In the genomic region with DNA sequence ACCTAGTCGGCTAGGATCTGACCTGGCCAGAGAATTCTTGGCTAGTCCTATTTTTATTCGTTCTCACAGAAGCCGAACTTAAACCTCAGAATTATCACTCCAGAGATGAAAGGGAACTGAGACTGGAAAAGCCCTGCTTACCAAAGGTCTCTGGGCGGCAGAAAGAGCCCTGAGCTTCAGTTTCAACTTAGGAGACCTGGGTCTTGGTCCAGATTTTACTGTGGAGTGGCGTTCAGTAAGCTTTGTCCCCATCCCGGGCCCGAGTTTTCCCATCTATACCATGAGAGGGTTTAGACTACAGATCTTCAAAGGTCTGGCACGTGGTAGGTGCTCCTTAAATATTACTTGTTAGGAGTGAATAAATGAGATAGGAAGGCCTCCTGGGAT, we compare ENCODE assay signal across 8 cellular contexts. TPM values are rescaled to one million over a fixed set of nuclear protein-coding genes. Genes with fewer than 3 reads are reported as not detected.
DNase-seq lines count a peak whose midpoint lies in the region; ATAC-seq and TF ChIP-seq lines count a peak whose summit lies in the region.

No MANE protein-coding gene starts in this region.

- H3K4me2 ChIP-seq in GM23338, result peak overlapping the region; percentile 94
- peak overlapping the region; percentile 93 for H3K4me2 ChIP-seq in fibroblast of lung (ENCODE audit: extremely low read depth, insufficient read depth, low read length)

- 0 out of 2 replicates have a peak, but pooled peaks cover 4% of the 10 kb centered on the region for H3F3A ChIP-seq in GM23338 (replicated peaks; ENCODE audit: low read depth)

- POLR2A ChIA-PET in CD8-positive, alpha-beta memory T cell (lab: Charles Lee), result interaction anchor here (0.6 to 2.0 kb wide), 3 partner anchors 28 to 440 kb away, joined by 3 to 8 read pairs (median 7); a partner anchor contains a TSS

- WGBS in prostate gland, result 3% methylated on average over 8 of the region's 8 CpGs

- H4K20me1 ChIP-seq in GM23338 (replicated peaks; ENCODE audit: insufficient read depth) (peaks cover 8% of the 10 kb centered on the region; the same call in 1 of the 2 replicates), fibroblast of lung (ENCODE audit: control insufficient read depth, extremely low read depth, insufficient read depth, low read length) (no peaks in the 10 kb centered on the region)

- CTCF ChIA-PET in CD8-positive, alpha-beta memory T cell (lab: Charles Lee), result interaction anchor here (1.5 kb wide), 1 partner anchor 15 kb away, joined by 4 read pairs; no protein-coding TSS in a partner anchor

- TF ChIP-seq CTCF in GM23338 (conservative IDR thresholded peaks at IDR 0.05; ENCODE audit: low read depth in 2 of 2) (no peak), fibroblast of lung (conservative IDR thresholded peaks at IDR 0.05 in 1 of 2, IDR thresholded peaks at IDR 0.05 in 1 of 2; ENCODE audit: low read depth in 1 of 2, low read length in 2 of 2) (no peak), prostate gland (IDR thresholded peaks at IDR 0.05) (no peak)

- peak overlapping the region; percentile 92 to 98 (median 93) for H3K4me3 Mint-ChIP-seq in CD8-positive, alpha-beta memory T cell
- H3K4me3 Mint-ChIP-seq in GM23338, result peak overlapping the region; percentile 95

- ATAC-seq in GM23338, result no peak

- H3K27ac ChIP-seq in CD8-positive, alpha-beta memory T cell (ENCODE audit: low read depth, low read length), result peak overlapping the region; percentile 74
- H3K27ac ChIP-seq in GM23338 (ENCODE audit: low read depth) (peak overlapping the region; percentile 88), SJCRH30 (peak overlapping the region; percentile 21; the same call in 1 of the 2 replicates), fibroblast of lung (ENCODE audit: insufficient read depth, low read length) (peak overlapping the region; percentile 66), prostate gland (peak overlapping the region; percentile 75 to 76)

- peaks cover 0 to 12% (median 4%) of the 10 kb centered on the region in 3 donors for H3K36me3 Mint-ChIP-seq in CD8-positive, alpha-beta memory T cell
- no peaks in the 10 kb centered on the region for H3K36me3 Mint-ChIP-seq in GM23338 (ENCODE audit: low read depth)

- H3K27me3 ChIP-seq in CD8-positive, alpha-beta memory T cell (ENCODE audit: insufficient read depth, low read length, poor library complexity, severe bottlenecking), result no peaks in the 10 kb centered on the region
- H3K27me3 ChIP-seq in GM23338 (ENCODE audit: insufficient read depth), result no peaks in the 10 kb centered on the region
- H3K27me3 ChIP-seq in SJCRH30, result no peaks in the 10 kb centered on the region
- no peaks in the 10 kb centered on the region for H3K27me3 ChIP-seq in fibroblast of lung (ENCODE audit: control insufficient read depth, insufficient read depth, low read length)
- H3K27me3 ChIP-seq in prostate gland (replicated peaks; ENCODE audit: insufficient read depth), result no peaks in the 10 kb centered on the region

- H3K36me3 ChIP-seq in CD8-positive, alpha-beta memory T cell (ENCODE audit: insufficient read depth, low read length), result no peaks in the 10 kb centered on the region
- H3K36me3 ChIP-seq in GM23338 (ENCODE audit: insufficient read depth) (no peaks in the 10 kb centered on the region), SJCRH30 (no peaks in the 10 kb centered on the region), fibroblast of lung (ENCODE audit: control insufficient read depth, insufficient read depth, low read length) (no peaks in the 10 kb centered on the region), prostate gland (no peaks in the 10 kb centered on the region)

- TF ChIP-seq POLR2A in prostate gland (IDR thresholded peaks at IDR 0.05), result no peak

- H3K79me2 ChIP-seq in GM23338 (replicated peaks; ENCODE audit: insufficient read depth) (peaks cover 36% of the 10 kb centered on the region), fibroblast of lung (ENCODE audit: control insufficient read depth, insufficient read depth, low read length) (no peaks in the 10 kb centered on the region)

- H3K27me3 Mint-ChIP-seq in CD8-positive, alpha-beta memory T cell, result no peaks in the 10 kb centered on the region
- peaks cover 3% of the 10 kb centered on the region for H3K27me3 Mint-ChIP-seq in GM23338 (ENCODE audit: insufficient read depth, low read depth, poor library complexity)

- peaks cover 22% of the 10 kb centered on the region for H3K4me1 ChIP-seq in CD8-positive, alpha-beta memory T cell (ENCODE audit: insufficient read depth, low read length)
- peaks cover 9% of the 10 kb centered on the region for H3K4me1 ChIP-seq in GM23338 (ENCODE audit: insufficient read depth)
- H3K4me1 ChIP-seq in SJCRH30, result no peaks in the 10 kb centered on the region
- no peaks in the 10 kb centered on the region for H3K4me1 ChIP-seq in fibroblast of lung (ENCODE audit: control insufficient read depth, extremely low read depth, insufficient read depth, low read length)
- peaks cover 5% of the 10 kb centered on the region for H3K4me1 ChIP-seq in prostate gland (replicated peaks)

- peak in 1 of 5 donors; percentile 2 for DNase-seq in CD8-positive, alpha-beta memory T cell
- DNase-seq in GM23338 (ENCODE audit: low spot score) (peak; percentile 4), SJCRH30 (peak in 1 of 2 experiments; percentile 13), fibroblast of lung (ENCODE audit: low read depth in 2 of 2) (peak; percentile 10 to 20), prostate gland (ENCODE audit: low spot score) (no peak), SK-N-DZ (ENCODE audit: low spot score) (no peak), NCI-H1436 (lab: John Stamatoyannopoulos, UW) (no peak), iPS-NIHi7 (ENCODE audit: extremely low spot score) (no peak)

- H2AFZ ChIP-seq in GM23338 (peak overlapping the region; percentile 97), fibroblast of lung (ENCODE audit: low read length) (peak overlapping the region; percentile 79)

- H3K4me3 ChIP-seq in CD8-positive, alpha-beta memory T cell (ENCODE audit: low read length), result peak overlapping the region; percentile 78
- H3K4me3 ChIP-seq in GM23338, result peak overlapping the region; percentile 98
- H3K4me3 ChIP-seq in SJCRH30, result peak overlapping the region; percentile 79
- peak overlapping the region; percentile 79 to 88 (median 83) for H3K4me3 ChIP-seq in fibroblast of lung (replicated peaks in 1 of 4; ENCODE audit: control extremely low read depth in 1 of 4, insufficient read depth in 1 of 4, low read depth in 3 of 4, low read length in 4 of 4)
- H3K4me3 ChIP-seq in prostate gland, result peak overlapping the region; percentile 53 to 76

- intact Hi-C loops in prostate gland (cut with DNase I), result no loop called here

- no peaks in the 10 kb centered on the region for H3K9me3 Mint-ChIP-seq in CD8-positive, alpha-beta memory T cell
- no peaks in the 10 kb centered on the region for H3K9me3 Mint-ChIP-seq in GM23338

- no peaks in the 10 kb centered on the region for H3K9me3 ChIP-seq in CD8-positive, alpha-beta memory T cell (ENCODE audit: low read length)
- H3K9me3 ChIP-seq in SJCRH30 (replicated peaks), result no peaks in the 10 kb centered on the region
- H3K9me3 ChIP-seq in fibroblast of lung (ENCODE audit: control insufficient read depth, insufficient read depth, low read depth, low read length), result no peaks in the 10 kb centered on the region
- no peaks in the 10 kb centered on the region for H3K9me3 ChIP-seq in prostate gland

- peak overlapping the region; percentile 72 to 97 (median 90) for H3K27ac Mint-ChIP-seq in CD8-positive, alpha-beta memory T cell
- H3K27ac Mint-ChIP-seq in GM23338, result peak overlapping the region; percentile 73

- no peaks in the 10 kb centered on the region for H3K9me2 ChIP-seq in GM23338 (ENCODE audit: insufficient read depth)

- H3K4me1 Mint-ChIP-seq in CD8-positive, alpha-beta memory T cell, result peaks cover 24 to 39% (median 32%) of the 10 kb centered on the region in 3 donors
- peaks cover 9% of the 10 kb centered on the region for H3K4me1 Mint-ChIP-seq in GM23338

- peak overlapping the region; percentile 74 for H3K9ac ChIP-seq in fibroblast of lung (ENCODE audit: insufficient read depth, low read length)

RNA-seq across cellular contexts. Expression of a gene that starts 0.5 kb away (rescaled TPM):
- 10 to 100 TPM; 12.7 TPM for total RNA-seq in CD8-positive, alpha-beta memory T cell
- 2.1 TPM for polyA plus RNA-seq in CD8-positive, alpha-beta memory T cell
- total RNA-seq in GM23338 (2014; rRNA removed; shearing (Covaris generic)), result 23.4 and 25.9 TPM in 2 replicates
- polyA plus RNA-seq in GM23338 (2016; fragmentation: Nextera tagmentation; extraction: Ambion mirVana) (2.8 TPM in 2 replicates), fibroblast of lung (4.6 and 5.0 TPM in 2 replicates)
- 10.4 and 10.8 TPM in 2 replicates for total RNA-seq in SJCRH30 (2014; rRNA removed; shearing (Covaris generic))
- total RNA-seq in fibroblast of lung (6.2 and 6.6 TPM in 2 replicates), prostate gland (10 to 100 TPM; 19.4 to 26.2 TPM)
- polyA plus RNA-seq in fibroblast of lung (2012), result 3.0 and 3.3 TPM in 2 replicates
- polyA minus RNA-seq in fibroblast of lung (ENCODE audit: low replicate concordance), result 7.5 and 8.2 TPM in 2 replicates
- polyA plus RNA-seq in SK-N-DZ (2014; cell fraction: cytosol; rRNA removed), result 13.5 and 19.4 TPM in 2 replicates
- polyA plus RNA-seq in SK-N-DZ (2014; cell fraction: nucleus; rRNA removed), result 12.5 and 13.2 TPM in 2 replicates

RNA-seq across cellular contexts. Expression of a gene that starts 40.2 kb away (rescaled TPM):
- total RNA-seq in CD8-positive, alpha-beta memory T cell, result 100 to 1,000 TPM; 150 to 151 TPM
- 273 TPM for polyA plus RNA-seq in CD8-positive, alpha-beta memory T cell
- total RNA-seq in GM23338 (2014; rRNA removed; shearing (Covaris generic)), result 70.0 and 115 TPM in 2 replicates
- polyA plus RNA-seq in GM23338 (2016; fragmentation: Nextera tagmentation; extraction: Ambion mirVana) (329 and 334 TPM in 2 replicates), fibroblast of lung (87.4 and 97.9 TPM in 2 replicates)
- total RNA-seq in SJCRH30 (2014; rRNA removed; shearing (Covaris generic)), result 61.3 and 77.8 TPM in 2 replicates
- total RNA-seq in fibroblast of lung (9.2 and 11.7 TPM in 2 replicates), prostate gland (10 to 100 TPM; 76.9 to 82.4 TPM)
- 131 and 161 TPM in 2 replicates for polyA plus RNA-seq in fibroblast of lung (2012)
- 45.6 and 67.0 TPM in 2 replicates for polyA minus RNA-seq in fibroblast of lung (ENCODE audit: low replicate concordance)
- polyA plus RNA-seq in SK-N-DZ (2014; cell fraction: cytosol; rRNA removed), result 26.9 and 213 TPM in 2 replicates
- 22.5 and 149 TPM in 2 replicates for polyA plus RNA-seq in SK-N-DZ (2014; cell fraction: nucleus; rRNA removed)

RNA-seq across cellular contexts. Expression of a gene that starts 40.4 kb away (rescaled TPM):
- 10 to 100 TPM; 28.4 to 32.9 TPM for total RNA-seq in CD8-positive, alpha-beta memory T cell
- 7.1 TPM for polyA plus RNA-seq in CD8-positive, alpha-beta memory T cell
- total RNA-seq in GM23338 (2014; rRNA removed; shearing (Covaris generic)), result 3.0 and 4.9 TPM in 2 replicates
- 4.3 and 5.4 TPM in 2 replicates for polyA plus RNA-seq in GM23338 (2016; fragmentation: Nextera tagmentation; extraction: Ambion mirVana)
- 4.9 and 5.7 TPM in 2 replicates for total RNA-seq in SJCRH30 (2014; rRNA removed; shearing (Covaris generic))
- 8.6 and 16.4 TPM in 2 replicates for total RNA-seq in fibroblast of lung
- polyA plus RNA-seq in fibroblast of lung, result 5.0 and 5.5 TPM in 2 replicates
- 4.2 and 5.4 TPM in 2 replicates for polyA plus RNA-seq in fibroblast of lung (2012)
- 14.8 and 31.2 TPM in 2 replicates for polyA minus RNA-seq in fibroblast of lung (ENCODE audit: low replicate concordance)
- 10 to 100 TPM; 16.2 to 52.1 TPM for total RNA-seq in prostate gland
- 13.5 and 14.1 TPM in 2 replicates for polyA plus RNA-seq in SK-N-DZ (2014; cell fraction: cytosol; rRNA removed)
- polyA plus RNA-seq in SK-N-DZ (2014; cell fraction: nucleus; rRNA removed), result 9.6 and 17.8 TPM in 2 replicates

Comparison
In these comparisons a context has a peak if more than half of its experiments do, and no peak if none do; other contexts are left out.
1. DNase-seq: peak in GM23338 (single experiment) and fibroblast of lung (2 of 2); none in prostate gland (single experiment), SK-N-DZ (single experiment), NCI-H1436 (single experiment) and iPS-NIHi7 (single experiment).
2. H3K27ac ChIP-seq: peak in every context shown above with its lines; median percentile 88 in GM23338; 76 in prostate gland; 74 in CD8-positive, alpha-beta memory T cell; 66 in fibroblast of lung; 21 in SJCRH30.
3. Peak in every context shown above with its lines, with median percentiles within 50 percentile points of each other: H3K4me3 ChIP-seq.